Comparison of ENCODE assay signal across 9 cellular contexts in genomic region chr19:41311072-41311471, GRCh38. TPM values are rescaled to one million over a fixed set of nuclear protein-coding genes. Genes with fewer than 3 reads are reported as not detected.
DNase-seq lines count a peak whose midpoint lies in the region; ATAC-seq and TF ChIP-seq lines count a peak whose summit lies in the region.
"Had no signal": no experiment of that assay in that cellular context is flagged by ENCODE, and none has a peak within 500 bp of the region (broad histone marks: within the 10 kb centered on the region; RNA-seq: fewer than 3 reads in every experiment).

No MANE protein-coding gene starts in this region.

- peak overlapping the region; percentile 80 for H3K4me2 ChIP-seq in hepatocyte

- DNase-seq in HL-60 (ENCODE audit: low read depth in 1 of 2, low spot score in 1 of 2): no peak
- DNase-seq in hepatocyte (ENCODE audit: low spot score): no peak
- no peak for DNase-seq in spleen
- DNase-seq in NCI-H1048 (lab: John Stamatoyannopoulos, UW): no peak
- DNase-seq in G401 (ENCODE audit: low spot score): no peak
- DNase-seq: activated CD4-positive, alpha-beta T cell treated with anti-CD3 and anti-CD28 coated beads for 4 hours had no signal

- H4K20me1 ChIP-seq in hepatocyte (ENCODE audit: insufficient read depth, poor library complexity, severe bottlenecking): peaks cover 8% of the 10 kb centered on the region

- H3K27me3 ChIP-seq in HL-60 (ENCODE audit: insufficient read depth, poor library complexity, severe bottlenecking) (no peaks in the 10 kb centered on the region), hepatocyte (no peaks in the 10 kb centered on the region), spleen (replicated peaks in 1 of 7) (no peaks in the 10 kb centered on the region)

- H3K36me3 ChIP-seq in hepatocyte (replicated peaks; ENCODE audit: insufficient read depth, low read depth) (no peaks in the 10 kb centered on the region), spleen (peaks cover 0 to 59% (median 39%) of the 10 kb centered on the region in 6 donors)

- in situ Hi-C loops in G401 (cut with HindIII; ENCODE audit: low sequenced_read_pairs): no loop called here

- no peaks in the 10 kb centered on the region for H3K9me3 ChIP-seq in hepatocyte (ENCODE audit: low read depth)
- no peaks in the 10 kb centered on the region for H3K9me3 ChIP-seq in spleen

- intact Hi-C loops in spleen (cut with DNase I; ENCODE audit: low total_unique reads): loop anchor here (5.0 kb wide), 1 partner anchor 109 kb away; no protein-coding TSS in a partner anchor

- ATAC-seq in HG02852 (IDR thresholded peaks at IDR 0.05; ENCODE audit: unreplicated experiment): no peak
- no peak for ATAC-seq in GM18505 (IDR thresholded peaks at IDR 0.05; ENCODE audit: unreplicated experiment)

- H3K79me2 ChIP-seq in hepatocyte: peaks cover 48% of the 10 kb centered on the region

- TF ChIP-seq CTCF in HL-60 (IDR thresholded peaks at IDR 0.05; ENCODE audit: insufficient read depth, low read length): no peak
- no peak for TF ChIP-seq CTCF in WI38 (IDR thresholded peaks at IDR 0.05; ENCODE audit: low read depth, low read length)
- no peak for TF ChIP-seq CTCF in hepatocyte (IDR thresholded peaks at IDR 0.05; ENCODE audit: poor library complexity)
- no peak for TF ChIP-seq CTCF in spleen (IDR thresholded peaks at IDR 0.05 in 8 of 11, conservative IDR thresholded peaks at IDR 0.05 in 3 of 11)

- H2AFZ ChIP-seq in hepatocyte: peak overlapping the region; percentile 33

- WGBS in hepatocyte (ENCODE audit: low lambda C conversion rate, missing lambda C conversion rate): 48% methylated on average over 5 of the region's 5 CpGs
- 66 to 80% (median 74%) methylated on average over 5 of the region's 5 CpGs for WGBS in spleen, 5 donors

- TF ChIP-seq POLR2A in spleen (IDR thresholded peaks at IDR 0.05) (no peak), GM18505 (IDR thresholded peaks at IDR 0.05; ENCODE audit: borderline replicate concordance, extremely low read depth, insufficient read depth, insufficient read length) (no peak)

- peak overlapping the region; percentile 67 for H3K4me3 ChIP-seq in HL-60 (replicated peaks; ENCODE audit: insufficient read depth, low read length)
- H3K4me3 ChIP-seq in WI38 (ENCODE audit: low read depth, low read length): peak overlapping the region; percentile 70
- peak overlapping the region; percentile 90 for H3K4me3 ChIP-seq in hepatocyte
- peak overlapping the region in 7 of 8 donors; percentile 57 to 86 (median 74) for H3K4me3 ChIP-seq in spleen

- H3K27ac ChIP-seq in HL-60 (replicated peaks) (peak overlapping the region; percentile 95), hepatocyte (peak overlapping the region; percentile 99), spleen (peak overlapping the region in 5 of 8 donors; percentile 92 to 98 (median 96))

- H3K4me1 ChIP-seq in hepatocyte (ENCODE audit: insufficient read depth): peaks cover 21% of the 10 kb centered on the region
- peaks cover 45 to 90% (median 61%) of the 10 kb centered on the region in 6 donors for H3K4me1 ChIP-seq in spleen

- no peaks in the 10 kb centered on the region for H3K9me2 ChIP-seq in hepatocyte (replicated peaks; ENCODE audit: insufficient read depth)

RNA-seq across cellular contexts. Expression of gene CCDC97, which starts 1.1 kb away (rescaled TPM):
- total RNA-seq in hepatocyte: 11.4 and 15.1 TPM in 2 replicates
- polyA plus RNA-seq in hepatocyte: 24.4 and 32.7 TPM in 2 replicates
- 10 to 100 TPM; 20.5 to 38.2 (median 29.7) TPM for total RNA-seq in spleen
- polyA plus RNA-seq in spleen: 10 to 100 TPM; 12.7 to 18.9 (median 14.5) TPM
- total RNA-seq in G401 (2014; rRNA removed; shearing (Covaris generic)): 9.3 and 12.3 TPM in 2 replicates

RNA-seq across cellular contexts. Expression of gene TGFB1, which starts 42.6 kb away (rescaled TPM):
- total RNA-seq in hepatocyte (15.7 and 17.1 TPM in 2 replicates), spleen (100 to 1,000 TPM in 6 of 7 donors, 10 to 100 TPM in 1; 79.3 to 147 (median 130) TPM)
- polyA plus RNA-seq in hepatocyte (122 and 152 TPM in 2 replicates), spleen (10 to 100 TPM; 23.0 to 56.0 (median 25.2) TPM)
- total RNA-seq in G401 (2014; rRNA removed; shearing (Covaris generic)): 5.7 and 10.1 TPM in 2 replicates

RNA-seq across cellular contexts. Expression of gene HNRNPUL1, which starts 46.9 kb away (rescaled TPM):
- total RNA-seq in hepatocyte: 92.8 and 98.5 TPM in 2 replicates
- 111 and 115 TPM in 2 replicates for polyA plus RNA-seq in hepatocyte
- 100 to 1,000 TPM; 161 to 213 (median 178) TPM for total RNA-seq in spleen
- polyA plus RNA-seq in spleen: 100 to 1,000 TPM in 1 of 3 donors, 10 to 100 TPM in 2; 53.9 to 102 (median 64.4) TPM
- total RNA-seq in G401 (2014; rRNA removed; shearing (Covaris generic)): 85.0 and 116 TPM in 2 replicates

RNA-seq across cellular contexts. Expression of gene B9D2, which starts 52.9 kb away (rescaled TPM):
- total RNA-seq in hepatocyte (5.3 and 6.0 TPM in 2 replicates), spleen (10 to 100 TPM in 1 of 7 donors, 1 to 10 TPM in 6; 7.5 to 10.2 (median 8.4) TPM)
- polyA plus RNA-seq in hepatocyte (9.6 and 13.2 TPM in 2 replicates), spleen (10 to 100 TPM in 2 of 3 donors, 1 to 10 TPM in 1; 8.6 to 11.9 (median 10.5) TPM)
- 11.1 and 18.4 TPM in 2 replicates for total RNA-seq in G401 (2014; rRNA removed; shearing (Covaris generic))
